8 cellular contexts compared by ENCODE assay signal in the genomic region with DNA sequence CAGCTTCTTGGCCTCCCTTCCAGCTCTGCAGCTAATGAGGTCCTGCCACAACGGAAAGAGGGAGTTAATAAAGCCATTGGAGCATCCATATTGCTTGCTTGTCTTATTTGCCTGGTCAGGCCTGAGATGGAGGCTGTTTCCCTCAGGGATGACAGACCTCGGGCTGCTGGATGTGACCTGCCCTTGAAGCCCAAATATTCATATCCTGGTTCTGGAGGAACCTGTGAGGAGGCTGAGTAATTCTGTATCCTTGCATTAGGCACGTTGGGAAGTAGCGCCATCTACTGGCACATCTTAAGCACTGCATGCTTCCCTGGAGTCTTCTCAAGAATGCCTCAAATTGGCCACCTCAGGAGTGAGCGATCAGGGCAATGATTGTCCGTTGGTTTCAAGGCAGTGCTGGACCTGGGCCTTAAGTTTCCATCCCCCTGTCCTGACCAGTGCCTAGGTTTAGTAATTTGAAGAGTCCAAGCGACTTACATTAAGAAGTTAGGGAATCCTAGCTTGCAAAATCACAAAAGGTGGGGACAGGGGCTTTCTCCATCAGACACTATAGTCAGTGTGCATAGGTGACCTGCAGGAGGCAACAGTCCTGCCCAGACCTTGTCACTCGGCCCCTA. TPM values are rescaled to one million over a fixed set of nuclear protein-coding genes. Genes with fewer than 3 reads are reported as not detected.
DNase-seq lines count a peak whose midpoint lies in the region; ATAC-seq lines count a peak whose summit lies in the region.

No MANE protein-coding gene starts in this region.

- H2BK5ac ChIP-seq in mesenchymal stem cell (ENCODE audit: low read depth, low read length, poor library complexity, severe bottlenecking) = no peak overlapping the region

- H3K4me2 ChIP-seq in mesenchymal stem cell (ENCODE audit: low read length, poor library complexity, severe bottlenecking) = no peak overlapping the region

- no peak overlapping the region for H3K9ac ChIP-seq in mesenchymal stem cell (ENCODE audit: low read length)

- DNase-seq in GM03348 (ENCODE audit: low spot score) (peak; percentile 82), NCI-H748 (lab: John Stamatoyannopoulos, UW; ENCODE audit: unreplicated experiment) (peak; percentile 69), mesenchymal stem cell (peak; percentile 74), COR-L47 (lab: John Stamatoyannopoulos, UW) (no peak)
- DNase-seq in activated CD4-positive, alpha-beta memory T cell treated with anti-CD3 and anti-CD28 coated beads for 36 hours = peak; percentile 81
- peak; percentile 62 for DNase-seq in effector CD4-positive, alpha-beta T cell
- peak; percentile 37 to 41 for DNase-seq in stimulated activated CD8-positive, alpha-beta memory T cell treated with anti-CD3 and anti-CD28 coated beads, Interleukin-15, amount 100 ng/mL, for 48 hours (ENCODE audit: low read depth in 2 of 2)

- no peak overlapping the region for H3K4ac ChIP-seq in mesenchymal stem cell (ENCODE audit: low read depth in 1 of 2, low read length in 2 of 2)

- H3K4me3 ChIP-seq in mesenchymal stem cell (ENCODE audit: insufficient read depth in 1 of 2, low read depth in 1 of 2, low read length in 2 of 2) = no peak overlapping the region

- H3K27ac Mint-ChIP-seq in activated CD4-positive, alpha-beta memory T cell treated with anti-CD3 and anti-CD28 coated beads for 36 hours = peak overlapping the region; percentile 16

- H3K9me3 ChIP-seq in mesenchymal stem cell (ENCODE audit: control insufficient read depth, low read length) = no peaks in the 10 kb centered on the region

- H3K36me3 Mint-ChIP-seq in activated CD4-positive, alpha-beta memory T cell treated with anti-CD3 and anti-CD28 coated beads for 36 hours = peaks cover 23% of the 10 kb centered on the region

- no peak overlapping the region for H4K91ac ChIP-seq in mesenchymal stem cell (ENCODE audit: low read length)

- H2AFZ ChIP-seq in mesenchymal stem cell (ENCODE audit: low read depth, low read length) = no peak overlapping the region

- POLR2A ChIA-PET in activated CD4-positive, alpha-beta memory T cell treated with anti-CD3 and anti-CD28 coated beads for 36 hours (lab: Charles Lee) = interaction anchor here (1.1 kb wide), 1 partner anchor 19 kb away, joined by 3 read pairs; no protein-coding TSS in a partner anchor

- H2BK120ac ChIP-seq in mesenchymal stem cell (ENCODE audit: low read depth, low read length) = no peak overlapping the region

- no peaks in the 10 kb centered on the region for H3K4me1 ChIP-seq in mesenchymal stem cell (ENCODE audit: control insufficient read depth, insufficient read depth, low read depth, low read length)

- H3K18ac ChIP-seq in mesenchymal stem cell (ENCODE audit: low read depth in 1 of 2, low read length in 2 of 2) = no peak overlapping the region

- no peak overlapping the region for H2AK5ac ChIP-seq in mesenchymal stem cell (ENCODE audit: low read length, severe bottlenecking)

- H3K14ac ChIP-seq in mesenchymal stem cell (ENCODE audit: low read length in 2 of 2) = no peak overlapping the region

- no peaks in the 10 kb centered on the region for H3K4me1 Mint-ChIP-seq in activated CD4-positive, alpha-beta memory T cell treated with anti-CD3 and anti-CD28 coated beads for 36 hours (ENCODE audit: low read depth)

- no peak overlapping the region for H4K8ac ChIP-seq in mesenchymal stem cell (ENCODE audit: low read length)

- H3K27me3 ChIP-seq in mesenchymal stem cell (ENCODE audit: control insufficient read depth in 1 of 2, insufficient read depth in 1 of 2, low read length in 2 of 2) = no peaks in the 10 kb centered on the region

- H3K9me3 Mint-ChIP-seq in activated CD4-positive, alpha-beta memory T cell treated with anti-CD3 and anti-CD28 coated beads for 36 hours = no peaks in the 10 kb centered on the region

- ATAC-seq in HG03354 (IDR thresholded peaks at IDR 0.05; ENCODE audit: poor library complexity, severe bottlenecking, unreplicated experiment) = peak; percentile 58

- H2BK15ac ChIP-seq in mesenchymal stem cell (ENCODE audit: low read depth, poor library complexity, severe bottlenecking) = no peak overlapping the region

- H3K23ac ChIP-seq in mesenchymal stem cell (ENCODE audit: low read length in 2 of 2) = no peak overlapping the region

- no peak overlapping the region for H3K27ac ChIP-seq in mesenchymal stem cell (ENCODE audit: low read length, poor library complexity, severe bottlenecking)

- no peaks in the 10 kb centered on the region for H3K27me3 Mint-ChIP-seq in activated CD4-positive, alpha-beta memory T cell treated with anti-CD3 and anti-CD28 coated beads for 36 hours

- H2BK12ac ChIP-seq in mesenchymal stem cell (ENCODE audit: low read length in 2 of 2) = no peak overlapping the region

- WGBS in mesenchymal stem cell = 30% methylated on average over 7 of the region's 8 CpGs

- H3K36me3 ChIP-seq in mesenchymal stem cell (ENCODE audit: control insufficient read depth in 1 of 2, insufficient read depth in 2 of 2, low read depth in 1 of 2, low read length in 2 of 2) = peaks cover 48 to 50% of the 10 kb centered on the region in 2 experiments

- intact Hi-C loops in activated CD4-positive, alpha-beta memory T cell treated with anti-CD3 and anti-CD28 coated beads for 36 hours (cut with micrococcal nuclease) = loop anchor here (1.0 to 2.0 kb wide), 4 partner anchors 19 to 211 kb away; a partner anchor contains a TSS

- CTCF ChIA-PET in activated CD4-positive, alpha-beta memory T cell treated with anti-CD3 and anti-CD28 coated beads for 36 hours (lab: Charles Lee) = interaction anchor here (0.7 to 7.7 kb wide), 25 partner anchors 9 to 230 kb away, joined by 3 to 142 read pairs (median 6); a partner anchor contains a TSS

- no peak overlapping the region for H3K4me3 Mint-ChIP-seq in activated CD4-positive, alpha-beta memory T cell treated with anti-CD3 and anti-CD28 coated beads for 36 hours

- H3K79me1 ChIP-seq in mesenchymal stem cell (replicated peaks; ENCODE audit: low read length, poor library complexity, severe bottlenecking) = peaks cover 19% of the 10 kb centered on the region

RNA-seq across cellular contexts. Expression of a gene that starts 13.8 kb away (rescaled TPM):
- 100 to 1,000 TPM; 233 to 235 TPM for total RNA-seq in activated CD4-positive, alpha-beta memory T cell treated with anti-CD3 and anti-CD28 coated beads for 36 hours
- 45.8 TPM for polyA plus RNA-seq in mesenchymal stem cell (2013, experiment 1 of 2)
- 43.1 TPM for polyA plus RNA-seq in mesenchymal stem cell (2013, experiment 2 of 2)

RNA-seq across cellular contexts. Expression of a gene that starts 19.4 kb away (rescaled TPM):
- 100 to 1,000 TPM; 184 TPM for total RNA-seq in activated CD4-positive, alpha-beta memory T cell treated with anti-CD3 and anti-CD28 coated beads for 36 hours
- polyA plus RNA-seq in mesenchymal stem cell (2013, experiment 1 of 2) = 163 TPM
- 181 TPM for polyA plus RNA-seq in mesenchymal stem cell (2013, experiment 2 of 2)

RNA-seq across cellular contexts. Expression of a gene that starts 48.4 kb away (rescaled TPM):
- total RNA-seq in activated CD4-positive, alpha-beta memory T cell treated with anti-CD3 and anti-CD28 coated beads for 36 hours = 100 to 1,000 TPM; 479 to 481 TPM
- 543 TPM for polyA plus RNA-seq in mesenchymal stem cell (2013, experiment 1 of 2)
- polyA plus RNA-seq in mesenchymal stem cell (2013, experiment 2 of 2) = 562 TPM

RNA-seq across cellular contexts. Expression of a gene that starts 53.8 kb away (rescaled TPM):
- total RNA-seq in activated CD4-positive, alpha-beta memory T cell treated with anti-CD3 and anti-CD28 coated beads for 36 hours = 1 to 10 TPM; 1.1 to 1.3 TPM
- polyA plus RNA-seq in mesenchymal stem cell (2013, experiment 1 of 2) = 0.28 TPM
- 0.16 TPM for polyA plus RNA-seq in mesenchymal stem cell (2013, experiment 2 of 2)
